In the genomic region with DNA sequence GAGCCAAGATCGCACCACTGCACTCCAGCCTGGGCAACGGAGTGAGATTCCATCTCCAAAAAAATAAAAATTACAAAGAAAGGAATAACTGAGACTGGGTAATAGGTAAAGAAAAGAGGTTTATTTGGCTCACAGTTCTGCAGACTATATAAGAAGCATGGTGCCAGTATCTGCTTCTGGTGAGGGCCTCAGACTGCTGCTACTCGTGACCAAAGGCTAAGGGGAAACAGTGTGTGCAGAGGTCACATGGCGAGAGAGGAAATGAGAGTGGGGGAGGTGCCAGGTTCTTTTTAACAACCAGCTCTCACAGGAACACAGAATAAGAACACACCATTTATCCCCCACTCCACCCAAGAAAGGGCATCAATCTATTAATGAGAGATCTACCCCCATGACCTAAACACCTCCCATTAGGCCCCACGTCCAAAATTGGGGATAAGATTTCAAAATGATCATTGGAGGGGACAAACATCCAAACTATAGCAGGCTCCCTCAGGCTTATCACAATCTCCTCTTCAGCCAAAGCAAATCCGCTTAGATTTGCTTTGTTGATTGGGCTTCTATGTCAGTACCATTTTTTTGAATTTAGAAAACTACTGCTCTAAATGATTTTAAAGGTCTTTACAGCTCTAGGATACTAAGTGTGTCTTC, we compare ENCODE assay signal across 1 cellular context.
TF ChIP-seq lines count a peak whose summit lies in the region.

No MANE protein-coding gene starts in this region.

TF ChIP-seq in K562, 482 proteins besides CTCF, POLR2A, EP300 and RAD21 (continued from another document and continues in another):
- TF ChIP-seq, protein P1, sequence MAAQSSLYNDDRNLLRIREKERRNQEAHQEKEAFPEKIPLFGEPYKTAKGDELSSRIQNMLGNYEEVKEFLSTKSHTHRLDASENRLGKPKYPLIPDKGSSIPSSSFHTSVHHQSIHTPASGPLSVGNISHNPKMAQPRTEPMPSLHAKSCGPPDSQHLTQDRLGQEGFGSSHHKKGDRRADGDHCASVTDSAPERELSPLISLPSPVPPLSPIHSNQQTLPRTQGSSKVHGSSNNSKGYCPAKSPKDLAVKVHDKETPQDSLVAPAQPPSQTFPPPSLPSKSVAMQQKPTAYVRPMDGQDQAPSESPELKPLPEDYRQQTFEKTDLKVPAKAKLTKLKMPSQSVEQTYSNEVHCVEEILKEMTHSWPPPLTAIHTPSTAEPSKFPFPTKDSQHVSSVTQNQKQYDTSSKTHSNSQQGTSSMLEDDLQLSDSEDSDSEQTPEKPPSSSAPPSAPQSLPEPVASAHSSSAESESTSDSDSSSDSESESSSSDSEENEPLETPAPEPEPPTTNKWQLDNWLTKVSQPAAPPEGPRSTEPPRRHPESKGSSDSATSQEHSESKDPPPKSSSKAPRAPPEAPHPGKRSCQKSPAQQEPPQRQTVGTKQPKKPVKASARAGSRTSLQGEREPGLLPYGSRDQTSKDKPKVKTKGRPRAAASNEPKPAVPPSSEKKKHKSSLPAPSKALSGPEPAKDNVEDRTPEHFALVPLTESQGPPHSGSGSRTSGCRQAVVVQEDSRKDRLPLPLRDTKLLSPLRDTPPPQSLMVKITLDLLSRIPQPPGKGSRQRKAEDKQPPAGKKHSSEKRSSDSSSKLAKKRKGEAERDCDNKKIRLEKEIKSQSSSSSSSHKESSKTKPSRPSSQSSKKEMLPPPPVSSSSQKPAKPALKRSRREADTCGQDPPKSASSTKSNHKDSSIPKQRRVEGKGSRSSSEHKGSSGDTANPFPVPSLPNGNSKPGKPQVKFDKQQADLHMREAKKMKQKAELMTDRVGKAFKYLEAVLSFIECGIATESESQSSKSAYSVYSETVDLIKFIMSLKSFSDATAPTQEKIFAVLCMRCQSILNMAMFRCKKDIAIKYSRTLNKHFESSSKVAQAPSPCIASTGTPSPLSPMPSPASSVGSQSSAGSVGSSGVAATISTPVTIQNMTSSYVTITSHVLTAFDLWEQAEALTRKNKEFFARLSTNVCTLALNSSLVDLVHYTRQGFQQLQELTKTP (IDR thresholded peaks at IDR 0.05; ENCODE audit: low read depth in 1 of 2, partially characterized antibody in 2 of 2): no peak
- TF ChIP-seq TOE1 (IDR thresholded peaks at IDR 0.05; ENCODE audit: borderline replicate concordance) (0 out of 2 replicates have a peak, but pooled peaks have one; percentile 24), TOE1 (CRISPR knock-in tag; IDR thresholded peaks at IDR 0.05; ENCODE audit: borderline replicate concordance, low read depth) (no peak), THRAP3 (IDR thresholded peaks at IDR 0.05; ENCODE audit: borderline replicate concordance) (no peak), ZNF384 (IDR thresholded peaks at IDR 0.05; ENCODE audit: low read depth, low read length) (no peak), FOXJ2 (tag; IDR thresholded peaks at IDR 0.05) (no peak), GATAD2A (IDR thresholded peaks at IDR 0.05) (no peak), ETV6 (IDR thresholded peaks at IDR 0.05; ENCODE audit: borderline replicate concordance in 1 of 2, low read depth in 2 of 2, low read length in 1 of 2) (no peak), ETV6 (CRISPR knock-in tag; IDR thresholded peaks at IDR 0.05; ENCODE audit: borderline replicate concordance) (no peak), NR4A1 (CRISPR knock-in tag; IDR thresholded peaks at IDR 0.05) (no peak), NR4A1 (tag; IDR thresholded peaks at IDR 0.05) (no peak), ZNF76 (CRISPR knock-in tag; IDR thresholded peaks at IDR 0.05; ENCODE audit: borderline replicate concordance) (no peak), KLF16 (IDR thresholded peaks at IDR 0.05) (no peak), L3MBTL2 (IDR thresholded peaks at IDR 0.05) (peak; percentile 57), ZNF551 (CRISPR knock-in tag; IDR thresholded peaks at IDR 0.05) (no peak), MEIS2 (IDR thresholded peaks at IDR 0.05; ENCODE audit: partially characterized antibody) (no peak), KAT2B (IDR thresholded peaks at IDR 0.05; ENCODE audit: low read depth, low read length) (no peak), PTRF (tag; IDR thresholded peaks at IDR 0.05) (no peak), XRCC3 (IDR thresholded peaks at IDR 0.05) (no peak), YY1 (IDR thresholded peaks at IDR 0.05; ENCODE audit: borderline replicate concordance in 1 of 3, control insufficient read depth in 1 of 3, extremely low read depth in 1 of 3, insufficient read depth in 3 of 3, insufficient read length in 1 of 3, insufficient replicate concordance in 2 of 3, low read depth in 1 of 3, low read length in 2 of 3) (no peak), RBFOX2 (IDR thresholded peaks at IDR 0.05; ENCODE audit: low read depth, low read length) (no peak), MYBL2 (IDR thresholded peaks at IDR 0.05; ENCODE audit: low read depth) (no peak), MYBL2 (CRISPR knock-in tag; IDR thresholded peaks at IDR 0.05; ENCODE audit: borderline replicate concordance) (no peak), RB1 (IDR thresholded peaks at IDR 0.05; ENCODE audit: low read depth) (no peak), GTF2E2 (tag; IDR thresholded peaks at IDR 0.05) (no peak), RBM17 (IDR thresholded peaks at IDR 0.05; ENCODE audit: borderline replicate concordance, low read depth, low read length) (no peak), TRIM28 (IDR thresholded peaks at IDR 0.05) (peak; percentile 71; the same call in 1 of the 2 replicates), SIX5 (IDR thresholded peaks at IDR 0.05; ENCODE audit: borderline replicate concordance in 1 of 2, insufficient read depth in 1 of 2, low read depth in 1 of 2, low read length in 2 of 2) (no peak), HDAC3 (IDR thresholded peaks at IDR 0.05; ENCODE audit: borderline replicate concordance, partially characterized antibody) (peak; percentile 23), CXXC5 (CRISPR knock-in tag; IDR thresholded peaks at IDR 0.05) (no peak; the same call in 1 of the 2 replicates), MXI1 (IDR thresholded peaks at IDR 0.05; ENCODE audit: low read depth, low read length) (no peak), HLTF (IDR thresholded peaks at IDR 0.05) (no peak), CC2D1A (IDR thresholded peaks at IDR 0.05) (0 out of 2 replicates have a peak, but pooled peaks have one; percentile 9), ZNF57 (CRISPR knock-in tag; IDR thresholded peaks at IDR 0.05) (no peak), ZNF324 (CRISPR knock-in tag; IDR thresholded peaks at IDR 0.05) (no peak), MTA3 (IDR thresholded peaks at IDR 0.05; ENCODE audit: borderline replicate concordance) (no peak), ZNF77 (CRISPR knock-in tag; IDR thresholded peaks at IDR 0.05) (no peak), CEBPG (CRISPR knock-in tag; IDR thresholded peaks at IDR 0.05) (no peak), CEBPG (tag; conservative IDR thresholded peaks at IDR 0.05 in 1 of 2, IDR thresholded peaks at IDR 0.05 in 1 of 2) (no peak), ZBTB1 (CRISPR knock-in tag; IDR thresholded peaks at IDR 0.05; ENCODE audit: borderline replicate concordance, low read depth) (no peak), NCOR1 (IDR thresholded peaks at IDR 0.05) (peak; percentile 33; the same call in 1 of the 2 replicates), TBP (optimal IDR thresholded peaks at IDR 0.05; ENCODE audit: low read depth, low read length) (no peak), ESRRA (IDR thresholded peaks at IDR 0.05; ENCODE audit: borderline replicate concordance, low read depth) (no peak), SLC30A9 (CRISPR knock-in tag; IDR thresholded peaks at IDR 0.05) (no peak), KDM1A (IDR thresholded peaks at IDR 0.05) (peak in 1 of 2 experiments; percentile 23; a peak in 1 of 4 replicates), SNRNP70 (optimal IDR thresholded peaks at IDR 0.05; ENCODE audit: low read depth, low read length) (no peak), SIRT6 (IDR thresholded peaks at IDR 0.05; ENCODE audit: low read depth, low read length) (no peak), KDM5B (IDR thresholded peaks at IDR 0.05; ENCODE audit: insufficient replicate concordance, low read depth, low read length) (no peak), NONO (IDR thresholded peaks at IDR 0.05; ENCODE audit: low read depth in 2 of 2, low read length in 1 of 2) (no peak), NEUROD1 (IDR thresholded peaks at IDR 0.05; ENCODE audit: borderline replicate concordance, low read depth, low read length, partially characterized antibody) (no peak)
- TF ChIP-seq, protein P2, sequence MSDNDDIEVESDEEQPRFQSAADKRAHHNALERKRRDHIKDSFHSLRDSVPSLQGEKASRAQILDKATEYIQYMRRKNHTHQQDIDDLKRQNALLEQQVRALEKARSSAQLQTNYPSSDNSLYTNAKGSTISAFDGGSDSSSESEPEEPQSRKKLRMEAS (CRISPR knock-in tag; IDR thresholded peaks at IDR 0.05): no peak
- TF ChIP-seq, protein P3, sequence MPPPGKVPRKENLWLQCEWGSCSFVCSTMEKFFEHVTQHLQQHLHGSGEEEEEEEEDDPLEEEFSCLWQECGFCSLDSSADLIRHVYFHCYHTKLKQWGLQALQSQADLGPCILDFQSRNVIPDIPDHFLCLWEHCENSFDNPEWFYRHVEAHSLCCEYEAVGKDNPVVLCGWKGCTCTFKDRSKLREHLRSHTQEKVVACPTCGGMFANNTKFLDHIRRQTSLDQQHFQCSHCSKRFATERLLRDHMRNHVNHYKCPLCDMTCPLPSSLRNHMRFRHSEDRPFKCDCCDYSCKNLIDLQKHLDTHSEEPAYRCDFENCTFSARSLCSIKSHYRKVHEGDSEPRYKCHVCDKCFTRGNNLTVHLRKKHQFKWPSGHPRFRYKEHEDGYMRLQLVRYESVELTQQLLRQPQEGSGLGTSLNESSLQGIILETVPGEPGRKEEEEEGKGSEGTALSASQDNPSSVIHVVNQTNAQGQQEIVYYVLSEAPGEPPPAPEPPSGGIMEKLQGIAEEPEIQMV (tag; conservative IDR thresholded peaks at IDR 0.05; ENCODE audit: low read depth): no peak
- TF ChIP-seq, protein P4, sequence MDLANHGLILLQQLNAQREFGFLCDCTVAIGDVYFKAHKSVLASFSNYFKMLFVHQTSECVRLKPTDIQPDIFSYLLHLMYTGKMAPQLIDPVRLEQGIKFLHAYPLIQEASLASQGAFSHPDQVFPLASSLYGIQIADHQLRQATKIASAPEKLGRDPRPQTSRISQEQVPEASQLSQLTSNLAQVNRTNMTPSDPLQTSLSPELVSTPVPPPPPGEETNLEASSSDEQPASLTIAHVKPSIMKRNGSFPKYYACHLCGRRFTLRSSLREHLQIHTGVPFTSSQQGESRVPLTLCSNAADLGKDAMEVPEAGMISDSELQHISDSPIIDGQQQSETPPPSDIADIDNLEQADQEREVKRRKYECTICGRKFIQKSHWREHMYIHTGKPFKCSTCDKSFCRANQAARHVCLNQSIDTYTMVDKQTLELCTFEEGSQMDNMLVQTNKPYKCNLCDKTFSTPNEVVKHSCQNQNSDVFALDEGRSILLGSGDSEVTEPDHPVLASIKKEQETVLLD (IDR thresholded peaks at IDR 0.05): no peak
